ENCODE assay signal across 9 cellular contexts in genomic region chr16:31451681-31452351, GRCh38. TPM values are rescaled to one million over a fixed set of nuclear protein-coding genes. Genes with fewer than 3 reads are reported as not detected.
A peak's percentile ranks its signal among the peaks of the same experiment; 100 is the strongest.
DNase-seq lines count a peak whose midpoint lies in the region; ATAC-seq lines count a peak whose summit lies in the region.
"Had no signal": no experiment of that assay in that cellular context is flagged by ENCODE, and none has a peak within 500 bp of the region (broad histone marks: within the 10 kb centered on the region; RNA-seq: fewer than 3 reads in every experiment).

No MANE protein-coding gene starts in this region.

- no peaks in the 10 kb centered on the region for H3K27me3 Mint-ChIP-seq in naive thymus-derived CD8-positive, alpha-beta T cell

- H3K27ac Mint-ChIP-seq in naive thymus-derived CD8-positive, alpha-beta T cell: peak overlapping the region in 6 of 10 donors; percentile 40 to 88 (median 82)
- H3K27ac Mint-ChIP-seq: activated T-cell treated with anti-CD3 and anti-CD28 coated beads, Interleukin-2, amount 50 U/mL, for 72 hours had no signal

- POLR2A ChIA-PET in naive thymus-derived CD8-positive, alpha-beta T cell (lab: Charles Lee): interaction anchor here (0.6 kb wide), 2 partner anchors 162 to 213 kb away, joined by 3 read pairs; no protein-coding TSS in a partner anchor

- peaks cover 12 to 46% (median 31%) of the 10 kb centered on the region in 4 donors for H3K4me1 Mint-ChIP-seq in naive thymus-derived CD8-positive, alpha-beta T cell

- H3K36me3 Mint-ChIP-seq in naive thymus-derived CD8-positive, alpha-beta T cell: no peaks in the 10 kb centered on the region

- no peaks in the 10 kb centered on the region for H3K9me3 Mint-ChIP-seq in naive thymus-derived CD8-positive, alpha-beta T cell
- H3K9me3 Mint-ChIP-seq: activated T-cell treated with anti-CD3 and anti-CD28 coated beads, Interleukin-2, amount 50 U/mL, for 72 hours had no signal

- DNase-seq in DMS79 treated with DMSO at 0.1 percent for 48 hours (lab: John Stamatoyannopoulos, UW): peak; percentile 6
- DNase-seq in DMS79 (lab: John Stamatoyannopoulos, UW): no peak
- peak; percentile 69 for DNase-seq in HuH-7 (ENCODE audit: low spot score)
- DNase-seq in RPMI7951 (ENCODE audit: low read depth): peak; percentile 46
- DNase-seq in epidermal melanocyte (ENCODE audit: insufficient read length, low spot score): peak; percentile 68
- DNase-seq in naive thymus-derived CD8-positive, alpha-beta T cell: no peak
- DNase-seq: activated T-cell treated with anti-CD3 and anti-CD28 coated beads, Interleukin-2, amount 50 U/mL, for 72 hours had no signal

- no peak for ATAC-seq in naive thymus-derived CD8-positive, alpha-beta T cell
- no peak for ATAC-seq in HG02970 (IDR thresholded peaks at IDR 0.05; ENCODE audit: low FRiP score, unreplicated experiment)
- no peak for ATAC-seq in GM19023 (IDR thresholded peaks at IDR 0.05; ENCODE audit: unreplicated experiment)

- H3K4me3 Mint-ChIP-seq in naive thymus-derived CD8-positive, alpha-beta T cell: peak overlapping the region in 1 of 10 donors; percentile 28
- H3K4me3 Mint-ChIP-seq: activated T-cell treated with anti-CD3 and anti-CD28 coated beads, Interleukin-2, amount 50 U/mL, for 72 hours had no signal

RNA-seq across cellular contexts. Expression of gene ARMC5, which starts 7.5 kb away (rescaled TPM):
- 4.6 and 4.9 TPM in 2 replicates for total RNA-seq in RPMI7951 (2014; rRNA removed; shearing (Covaris generic))
- total RNA-seq in naive thymus-derived CD8-positive, alpha-beta T cell: 10 to 100 TPM; 11.1 to 12.0 TPM
- polyA plus RNA-seq in naive thymus-derived CD8-positive, alpha-beta T cell: 1 to 10 TPM; 6.2 to 9.8 (median 8.0) TPM

RNA-seq across cellular contexts. Expression of gene ZNF843, which starts 9.2 kb away (rescaled TPM):
- 0.20 TPM in 1 of 2 replicates, not detected in the other for total RNA-seq in RPMI7951 (2014; rRNA removed; shearing (Covaris generic))
- total RNA-seq in naive thymus-derived CD8-positive, alpha-beta T cell: under 1 TPM; 0.38 to 0.49 TPM
- under 1 TPM in 2 of 3 donors, not detected in 1; 0.03 to 0.21 TPM for polyA plus RNA-seq in naive thymus-derived CD8-positive, alpha-beta T cell

RNA-seq across cellular contexts. Expression of gene TGFB1I1, which starts 20.1 kb away (rescaled TPM):
- 27.5 and 37.7 TPM in 2 replicates for total RNA-seq in RPMI7951 (2014; rRNA removed; shearing (Covaris generic))
- total RNA-seq in naive thymus-derived CD8-positive, alpha-beta T cell: under 1 TPM; 0.58 to 0.68 TPM
- under 1 TPM; 0.08 to 0.22 (median 0.20) TPM for polyA plus RNA-seq in naive thymus-derived CD8-positive, alpha-beta T cell

RNA-seq across cellular contexts. Expression of gene COX6A2, which starts 23.7 kb away (rescaled TPM):
- not detected in 2 replicates for total RNA-seq in RPMI7951 (2014; rRNA removed; shearing (Covaris generic))
- total RNA-seq in naive thymus-derived CD8-positive, alpha-beta T cell: not detected
- not detected for polyA plus RNA-seq in naive thymus-derived CD8-positive, alpha-beta T cell
- total RNA-seq: activated T-cell treated with anti-CD3 and anti-CD28 coated beads, Interleukin-2, amount 50 U/mL, for 72 hours had no signal

RNA-seq across cellular contexts. Expression of gene SLC5A2, which starts 31.1 kb away (rescaled TPM):
- 0.10 TPM in 1 of 2 replicates, not detected in the other for total RNA-seq in RPMI7951 (2014; rRNA removed; shearing (Covaris generic))
- 1 to 10 TPM; 3.5 to 4.7 TPM for total RNA-seq in naive thymus-derived CD8-positive, alpha-beta T cell
- 1 to 10 TPM; 2.3 to 2.5 (median 2.5) TPM for polyA plus RNA-seq in naive thymus-derived CD8-positive, alpha-beta T cell
- total RNA-seq: activated T-cell treated with anti-CD3 and anti-CD28 coated beads, Interleukin-2, amount 50 U/mL, for 72 hours had no signal

Comparison
In these comparisons a context has a peak if more than half of its experiments do, and no peak if none do; other contexts are left out.
1. DNase-seq: peak in DMS79 treated with DMSO at 0.1 percent for 48 hours (single experiment), HuH-7 (single experiment), RPMI7951 (single experiment) and epidermal melanocyte (single experiment); none in DMS79 (single experiment) and naive thymus-derived CD8-positive, alpha-beta T cell (0 of 10).
2. RNA of gene TGFB1I1, which starts 20.1 kb away (total RNA-seq): 27.5 to 37.7 TPM in RPMI7951; 0.58 to 0.68 TPM in naive thymus-derived CD8-positive, alpha-beta T cell; every median in the first group is over 10 times any median in the second.